23 cellular contexts compared by ENCODE assay signal in genomic region chr20:15925376-15925775, GRCh38.
DNase-seq lines count a peak whose midpoint lies in the region; ATAC-seq lines count a peak whose summit lies in the region.
"Had no signal": no experiment of that assay in that cellular context is flagged by ENCODE, and none has a peak within 500 bp of the region (broad histone marks: within the 10 kb centered on the region; RNA-seq: fewer than 3 reads in every experiment).

No MANE protein-coding gene starts in this region.

- peak; percentile 37 for DNase-seq in NCI-H82 (lab: John Stamatoyannopoulos, UW)
- DNase-seq in NCI-H82 treated with DMSO at 0.1 percent for 48 hours (lab: John Stamatoyannopoulos, UW; ENCODE audit: unreplicated experiment) = no peak
- peak; percentile 26 for DNase-seq in DMS 273 (lab: John Stamatoyannopoulos, UW; ENCODE audit: unreplicated experiment)
- DNase-seq in DMS 273 treated with DMSO at 0.1 percent for 48 hours (lab: John Stamatoyannopoulos, UW) = peak; percentile 11
- peak; percentile 73 for DNase-seq in NCI-H524 treated with DMSO at 0.1 percent for 48 hours (lab: John Stamatoyannopoulos, UW)
- no peak for DNase-seq in dedifferentiated amniotic fluid mesenchymal stem cell (ENCODE audit: extremely low spot score)
- no peak for DNase-seq in stimulated activated CD4-positive, alpha-beta T cell treated with anti-CD3 and anti-CD28 coated beads, Interleukin-1b, Interleukin-23, amount 100 ng/mL, for 48 hours
- DNase-seq: 8988T; ACHN; BE2C; C1 segment of cervical spinal cord; CD4-positive, alpha-beta memory T cell; CD4-positive, CD25-positive, alpha-beta regulatory T cell; CD8-positive, alpha-beta memory T cell; COR-L47; DMS153; DMS53; DMS79; DND-41; EL; GDM1 had no signal

- ATAC-seq in HG02870 (IDR thresholded peaks at IDR 0.05; ENCODE audit: unreplicated experiment) = no peak
- ATAC-seq: GM12878 had no signal

Comparison
In these comparisons a context has a peak if more than half of its experiments do, and no peak if none do; other contexts are left out.
1. DNase-seq: peak in NCI-H82 (single experiment), DMS 273 (single experiment), DMS 273 treated with DMSO at 0.1 percent for 48 hours (single experiment) and NCI-H524 treated with DMSO at 0.1 percent for 48 hours (single experiment); none in NCI-H82 treated with DMSO at 0.1 percent for 48 hours (single experiment), dedifferentiated amniotic fluid mesenchymal stem cell (single experiment) and stimulated activated CD4-positive, alpha-beta T cell treated with anti-CD3 and anti-CD28 coated beads, Interleukin-1b, Interleukin-23, amount 100 ng/mL, for 48 hours (single experiment).